In genomic region chr19:52397310-52398090, GRCh38 we compare ENCODE assay signal across 8 cellular contexts. TPM values are rescaled to one million over a fixed set of nuclear protein-coding genes. Genes with fewer than 3 reads are reported as not detected.
A peak's percentile ranks its signal among the peaks of the same experiment; 100 is the strongest.
DNase-seq lines count a peak whose midpoint lies in the region; ATAC-seq, FAIRE-seq and TF ChIP-seq lines count a peak whose summit lies in the region.

ZNF528 (plus strand) TSS chr19:52397849; CDS start chr19:52402014, 4,165 bp downstream.

- H3K14ac ChIP-seq in H1 (ENCODE audit: insufficient read length) (no peak within 1 kb of the TSS), mesenchymal stem cell (ENCODE audit: low read length in 2 of 2) (peak within 1 kb of the TSS in 1 of 2 experiments; percentile 26)

- DNase-seq in GF-D8 (lab: John Stamatoyannopoulos, UW) (peak; percentile 68), NCI-H748 treated with DMSO at 0.1 percent for 48 hours (lab: John Stamatoyannopoulos, UW) (peak; percentile 50), H1 (ENCODE audit: low read depth in 1 of 2, low spot score in 2 of 2) (peak in 1 of 2 experiments; percentile 80), mesenchymal stem cell (peak; percentile 94)
- DNase-seq in activated CD8-positive, alpha-beta memory T cell treated with anti-CD3 and anti-CD28 coated beads, Interleukin-2, amount 50 U/mL, for 24 hours (ENCODE audit: extremely low read depth), result peak; percentile 90
- DNase-seq in stimulated activated CD8-positive, alpha-beta memory T cell treated with anti-CD3 and anti-CD28 coated beads, Interleukin-12 subunit alpha, Interleukin-12 subunit beta, amount 100 ng/mL, for 24 hours (ENCODE audit: extremely low read depth), result peak; percentile 91

- CTCF ChIA-PET in H1 (lab: Charles Lee; ENCODE audit: partially characterized antibody), result interaction anchor here (0.5 to 2.4 kb wide), 8 partner anchors 53 to 384 kb away, joined by 3 to 7 read pairs (median 4); no protein-coding TSS in a partner anchor

- no peak within 1 kb of the TSS for H2BK20ac ChIP-seq in H1 (ENCODE audit: low read length)

- no peak within 1 kb of the TSS for H2BK12ac ChIP-seq in H1 (ENCODE audit: low read depth, low read length)
- peak within 1 kb of the TSS in 1 of 2 experiments; percentile 24 for H2BK12ac ChIP-seq in mesenchymal stem cell (ENCODE audit: low read length in 2 of 2)

- no peaks in the 10 kb centered on the region; a peak in 2 of 7 replicates for H3K4me1 ChIP-seq in H1 (replicated peaks in 1 of 4; ENCODE audit: control insufficient read depth in 3 of 4, insufficient read depth in 4 of 4, low read length in 3 of 4)
- peaks cover 2% of the 10 kb centered on the region for H3K4me1 ChIP-seq in mesenchymal stem cell (ENCODE audit: control insufficient read depth, insufficient read depth, low read depth, low read length)

- ATAC-seq in HG03025 (IDR thresholded peaks at IDR 0.05; ENCODE audit: low FRiP score, unreplicated experiment) (peak; percentile 57), HG03521 (IDR thresholded peaks at IDR 0.05; ENCODE audit: unreplicated experiment) (no peak)

- FAIRE-seq in H1 (lab: Jason Lieb, UNC), result no peak

- POLR2A ChIA-PET in H1 (lab: Charles Lee; ENCODE audit: partially characterized antibody), result interaction anchor here (0.6 to 3.0 kb wide), 14 partner anchors 9 to 258 kb away, joined by 3 to 23 read pairs (median 4); partner anchors contain the start of genes ZNF578, ZNF616 and ZNF880

- peak within 1 kb of the TSS; percentile 27 for H4K5ac ChIP-seq in H1 (ENCODE audit: insufficient read length, low read depth, low read length)

- no peaks in the 10 kb centered on the region; the same call in 1 of the 2 replicates for H3K23me2 ChIP-seq in H1 (ENCODE audit: low read depth, low read length)

- H3K27me3 ChIP-seq in H1 (replicated peaks in 1 of 4; ENCODE audit: control insufficient read depth in 3 of 4, extremely low read depth in 1 of 4, insufficient read depth in 3 of 4, low read length in 3 of 4) (no peaks in the 10 kb centered on the region), mesenchymal stem cell (ENCODE audit: control insufficient read depth in 1 of 2, insufficient read depth in 1 of 2, low read length in 2 of 2) (no peaks in the 10 kb centered on the region)

- H2BK15ac ChIP-seq in H1 (ENCODE audit: low read length) (no peak within 1 kb of the TSS), mesenchymal stem cell (ENCODE audit: low read depth, poor library complexity, severe bottlenecking) (peak within 1 kb of the TSS; percentile 39)

- H3K18ac ChIP-seq in H1 (ENCODE audit: extremely low read depth, low read length) (no peak within 1 kb of the TSS; the same call in 1 of the 2 replicates), mesenchymal stem cell (ENCODE audit: low read depth in 1 of 2, low read length in 2 of 2) (peak within 1 kb of the TSS; percentile 52 to 83)

- H4K8ac ChIP-seq in H1 (ENCODE audit: extremely low read depth, insufficient read depth, low read length) (no peak within 1 kb of the TSS), mesenchymal stem cell (ENCODE audit: low read length) (peak within 1 kb of the TSS; percentile 83)

- H3K4me3 ChIP-seq in H1 (ENCODE audit: extremely low read depth in 1 of 4, insufficient read depth in 2 of 4, low read depth in 3 of 4, low read length in 4 of 4) (peak within 1 kb of the TSS; percentile 21 to 71 (median 64)), mesenchymal stem cell (ENCODE audit: insufficient read depth in 1 of 2, low read depth in 1 of 2, low read length in 2 of 2) (peak within 1 kb of the TSS; percentile 68 to 95)

- peak within 1 kb of the TSS; percentile 82; the same call in 1 of the 2 replicates for H2AFZ ChIP-seq in H1 (ENCODE audit: low read length)
- H2AFZ ChIP-seq in mesenchymal stem cell (ENCODE audit: low read depth, low read length), result peak within 1 kb of the TSS; percentile 46

- H3K56ac ChIP-seq in H1 (replicated peaks; ENCODE audit: insufficient read length, low read depth, low read length), result peak within 1 kb of the TSS; percentile 12

- H2AK5ac ChIP-seq in H1 (ENCODE audit: low read depth, low read length), result no peak within 1 kb of the TSS
- H2AK5ac ChIP-seq in mesenchymal stem cell (ENCODE audit: low read length, severe bottlenecking), result peak within 1 kb of the TSS; percentile 60

- H2BK5ac ChIP-seq in H1 (ENCODE audit: low read depth, low read length), result no peak within 1 kb of the TSS
- no peak within 1 kb of the TSS for H2BK5ac ChIP-seq in mesenchymal stem cell (ENCODE audit: low read depth, low read length, poor library complexity, severe bottlenecking)

- H3K27ac ChIP-seq in H1 (ENCODE audit: low read depth, low read length) (peak within 1 kb of the TSS; percentile 30; the same call in 1 of the 2 replicates), mesenchymal stem cell (ENCODE audit: low read length, poor library complexity, severe bottlenecking) (peak within 1 kb of the TSS; percentile 81)

- H3K23ac ChIP-seq in H1 (ENCODE audit: insufficient read length), result no peak within 1 kb of the TSS
- H3K23ac ChIP-seq in mesenchymal stem cell (ENCODE audit: low read length in 2 of 2), result no peak within 1 kb of the TSS

- H3K4ac ChIP-seq in H1 (replicated peaks; ENCODE audit: insufficient read length, low read depth, low read length), result no peak within 1 kb of the TSS
- H3K4ac ChIP-seq in mesenchymal stem cell (ENCODE audit: low read depth in 1 of 2, low read length in 2 of 2), result peak within 1 kb of the TSS; percentile 68 to 81

- no peak within 1 kb of the TSS for H4K91ac ChIP-seq in H1 (replicated peaks; ENCODE audit: insufficient read length, low read length)
- peak within 1 kb of the TSS; percentile 60 for H4K91ac ChIP-seq in mesenchymal stem cell (ENCODE audit: low read length)

- TF ChIP-seq POLR2A in H1 (IDR thresholded peaks at IDR 0.05; ENCODE audit: control extremely low read depth in 1 of 2, low read depth in 2 of 2, low read length in 2 of 2), result peak in 1 of 2 experiments; percentile 55; a peak in 2 of 3 replicates

- no peak for TF ChIP-seq EP300 in H1 (IDR thresholded peaks at IDR 0.05; ENCODE audit: borderline replicate concordance in 1 of 2, low read depth in 2 of 2, low read length in 2 of 2)

- H3K79me1 ChIP-seq in H1 (ENCODE audit: low read depth, low read length) (no peaks in the 10 kb centered on the region), mesenchymal stem cell (replicated peaks; ENCODE audit: low read length, poor library complexity, severe bottlenecking) (peaks cover 25% of the 10 kb centered on the region)

- peak within 1 kb of the TSS in 3 of 4 experiments; percentile 45 to 62 (median 61); a peak in 6 of 7 replicates for H3K9ac ChIP-seq in H1 (replicated peaks in 1 of 4; ENCODE audit: extremely low read depth in 1 of 4, low read depth in 3 of 4, low read length in 3 of 4)
- peak within 1 kb of the TSS; percentile 97 for H3K9ac ChIP-seq in mesenchymal stem cell (ENCODE audit: low read length)

- H3K4me2 ChIP-seq in H1 (ENCODE audit: insufficient read depth in 1 of 2, low read depth in 2 of 2, low read length in 2 of 2), result peak within 1 kb of the TSS; percentile 56 to 78
- H3K4me2 ChIP-seq in mesenchymal stem cell (ENCODE audit: low read length, poor library complexity, severe bottlenecking), result peak within 1 kb of the TSS; percentile 73

- H3K36me3 ChIP-seq in H1 (ENCODE audit: control insufficient read depth in 2 of 4, insufficient read depth in 4 of 4, low read length in 3 of 4), result peaks cover 0 to 6% (median 2%) of the 10 kb centered on the region in 4 experiments; a peak in 2 of 8 replicates
- peaks cover 31 to 60% of the 10 kb centered on the region in 2 experiments for H3K36me3 ChIP-seq in mesenchymal stem cell (ENCODE audit: control insufficient read depth in 1 of 2, insufficient read depth in 2 of 2, low read depth in 1 of 2, low read length in 2 of 2)

- H2BK120ac ChIP-seq in H1 (replicated peaks; ENCODE audit: low read depth, low read length) (no peak within 1 kb of the TSS), mesenchymal stem cell (ENCODE audit: low read depth, low read length) (no peak within 1 kb of the TSS)

- peaks cover 10 to 13% of the 10 kb centered on the region in 2 experiments for H3K9me3 ChIP-seq in H1 (ENCODE audit: insufficient read depth in 2 of 2, low read depth in 1 of 2, low read length in 1 of 2)
- H3K9me3 ChIP-seq in mesenchymal stem cell (ENCODE audit: control insufficient read depth, low read length), result peaks cover 63% of the 10 kb centered on the region

- WGBS in H1 (ENCODE audit: extremely low coverage in 1 of 2, insufficient coverage in 1 of 2, insufficient read length in 1 of 2, insufficient replicate concordance in 2 of 2, low coverage in 1 of 2, low lambda C conversion rate in 2 of 2, missing lambda C conversion rate in 1 of 2), 2 experiments, result 32% methylated on average over 30 of the region's 37 CpGs; no CpG with 5 or more reads in 1 of the 2 experiments
- WGBS in mesenchymal stem cell, result under 1% methylated on average over 37 of the region's 37 CpGs

- 0 out of 4 replicates have a peak, but pooled peaks cover 0 to 6% of the 10 kb centered on the region in 2 experiments for H3K79me2 ChIP-seq in H1 (ENCODE audit: control insufficient read depth in 1 of 2, insufficient read depth in 2 of 2, low read length in 2 of 2)

- no peaks in the 10 kb centered on the region for H4K20me1 ChIP-seq in H1 (replicated peaks in 1 of 2; ENCODE audit: control insufficient read depth in 1 of 2, insufficient read depth in 2 of 2, low read length in 2 of 2)

- no peak for TF ChIP-seq CTCF in H1 (IDR thresholded peaks at IDR 0.05; ENCODE audit: control extremely low read depth in 1 of 3, insufficient read depth in 1 of 3, low read depth in 1 of 3, low read length in 3 of 3)

- no peak for TF ChIP-seq RAD21 in H1 (IDR thresholded peaks at IDR 0.05 in 1 of 2, conservative IDR thresholded peaks at IDR 0.05 in 1 of 2; ENCODE audit: low read depth in 2 of 2, low read length in 2 of 2)

TF ChIP-seq in H1, 55 proteins besides CTCF, POLR2A, EP300 and RAD21 (continues in another document):
- TF ChIP-seq TBP (IDR thresholded peaks at IDR 0.05; ENCODE audit: low read depth, low read length) (no peak), SIRT6 (IDR thresholded peaks at IDR 0.05; ENCODE audit: low read length) (no peak), TAF7 (optimal IDR thresholded peaks at IDR 0.05; ENCODE audit: borderline replicate concordance, low read depth, low read length) (peak; percentile 41), RBBP5 (IDR thresholded peaks at IDR 0.05; ENCODE audit: borderline replicate concordance, low read depth, low read length) (no peak)

RNA-seq across cellular contexts. Expression of gene ZNF528, which starts in this region (rescaled TPM):
- 0.10 and 0.58 TPM in 2 replicates for total RNA-seq in H1 (2021; fragmentation: NEBNext Ultra II Directional; extraction: Animal tissue kit (Norgen Biotek cat#: 25700))
- 4.0 and 4.2 TPM in 2 replicates for polyA plus RNA-seq in H1 (2011; rRNA removed)
- 4.7 TPM for polyA plus RNA-seq in H1 (2011; cell fraction: cytosol; rRNA removed)
- polyA plus RNA-seq in H1 (2011; cell fraction: nucleus; rRNA removed), result 9.6 TPM
- 4.1 to 7.8 TPM (median 6.1 TPM) in 4 replicates for polyA plus RNA-seq in H1 (2012, experiment 1 of 2)
- polyA plus RNA-seq in H1 (2012, experiment 2 of 2), result 3.5 TPM
- polyA plus RNA-seq in H1 (2013, experiment 1 of 2), result 3.9 TPM
- 4.2 TPM for polyA plus RNA-seq in H1 (2013, experiment 2 of 2)
- polyA minus RNA-seq in H1 (2011; rRNA and poly(A)+ RNA removed), result 6.0 and 7.7 TPM in 2 replicates
- polyA minus RNA-seq in H1 (2011; cell fraction: cytosol; rRNA and poly(A)+ RNA removed), result 5.4 TPM
- 19.9 TPM for polyA minus RNA-seq in H1 (2011; cell fraction: nucleus; rRNA and poly(A)+ RNA removed)
- 11.9 TPM for polyA plus RNA-seq in mesenchymal stem cell (2013, experiment 1 of 2)
- polyA plus RNA-seq in mesenchymal stem cell (2013, experiment 2 of 2), result 9.7 TPM
